Comparison of ENCODE assay signal across 23 cellular contexts in the genomic region with DNA sequence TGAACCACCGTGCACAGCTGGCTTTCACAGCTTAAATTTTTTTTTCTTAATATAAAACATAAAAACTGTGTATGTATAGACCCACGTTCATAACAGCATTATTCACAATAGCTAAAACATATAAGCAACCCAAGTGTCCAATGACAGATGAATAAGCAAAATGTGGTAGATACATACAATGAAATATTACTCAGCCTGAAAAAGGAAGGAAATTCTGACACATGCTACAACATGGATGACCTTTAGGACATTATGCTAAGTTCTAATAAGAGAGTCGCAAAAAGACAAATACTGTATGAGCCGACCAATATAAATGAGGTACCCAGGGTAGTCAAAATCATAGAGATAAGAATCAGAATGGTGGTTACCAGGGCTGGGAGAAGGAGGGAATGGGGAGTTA. TPM values are rescaled to one million over a fixed set of nuclear protein-coding genes. Genes with fewer than 3 reads are reported as not detected.
DNase-seq lines count a peak whose midpoint lies in the region; ATAC-seq, FAIRE-seq and TF ChIP-seq lines count a peak whose summit lies in the region.
"Had no signal": no experiment of that assay in that cellular context is flagged by ENCODE, and none has a peak within 500 bp of the region (broad histone marks: within the 10 kb centered on the region; RNA-seq: fewer than 3 reads in every experiment).

No MANE protein-coding gene starts in this region.

- peak overlapping the region in 6 of 11 experiments; percentile 55 to 76 (median 68); a peak in 8 of 22 replicates for H3K27ac ChIP-seq in BLaER1 treated with 17β-estradiol and CSF1 and Interleukin-3, amounts not matched to agents 10 nM and 100 nM
- H3K27ac ChIP-seq in K562 (ENCODE audit: extremely low read depth, low read depth, low read length), result no peak overlapping the region
- H3K27ac ChIP-seq: pancreas, thoracic aorta had no signal

- peaks cover under 1 to 31% (median 20%) of the 10 kb centered on the region in 11 experiments; a peak in 21 of 22 replicates for H3K36me3 ChIP-seq in BLaER1 treated with 17β-estradiol and CSF1 and Interleukin-3, amounts not matched to agents 10 nM and 100 nM
- H3K36me3 ChIP-seq in Loucy (ENCODE audit: insufficient read depth, low read length), result peaks cover 8% of the 10 kb centered on the region; the same call in 1 of the 2 replicates
- no peaks in the 10 kb centered on the region; the same call in 2 of the 3 replicates for H3K36me3 ChIP-seq in K562 (ENCODE audit: control insufficient read depth, insufficient read depth, low read length)
- H3K36me3 ChIP-seq: pancreas, thoracic aorta had no signal

- no peaks in the 10 kb centered on the region for H3K9me2 ChIP-seq in Loucy (replicated peaks; ENCODE audit: low read depth, low read length)

- peak overlapping the region; percentile 85 to 100 (median 96); a peak in 21 of 22 replicates for H3K4me2 ChIP-seq in BLaER1 treated with 17β-estradiol and CSF1 and Interleukin-3, amounts not matched to agents 10 nM and 100 nM
- H3K4me2 ChIP-seq in Loucy (ENCODE audit: low read depth, low read length, poor library complexity, severe bottlenecking), result peak overlapping the region; percentile 93
- H3K4me2 ChIP-seq in K562 (ENCODE audit: insufficient read depth, low read length), result no peak overlapping the region

- FAIRE-seq in K562 (lab: Jason Lieb, UNC), result no peak
- FAIRE-seq: colon, GM12892, HTR-8/SVneo, pancreas had no signal

- H3K79me2 ChIP-seq in Loucy (ENCODE audit: insufficient read depth, low read length) (peaks cover 96% of the 10 kb centered on the region), K562 (ENCODE audit: control insufficient read depth, insufficient read depth, low read length) (peaks cover 36% of the 10 kb centered on the region; the same call in 2 of the 3 replicates)

- H3K4me3 Mint-ChIP-seq in T-helper 2 cell treated with Interferon-gamma antibody and Interleukin-4, amounts not matched to agents 5 μg/mL and 100 μg/mL, for 36 hours, result no peak overlapping the region

- H3K9me3 Mint-ChIP-seq in T-helper 2 cell treated with Interferon-gamma antibody and Interleukin-4, amounts not matched to agents 5 μg/mL and 100 μg/mL, for 36 hours, result no peaks in the 10 kb centered on the region
- H3K9me3 Mint-ChIP-seq: activated B cell treated with CpG ODN at 0.5 μM for 24 hours; stimulated activated naive B cell treated with anti-CD40 and anti-IgM and Interleukin-4, amounts not matched to agents 10 μg/mL and 1 μg/mL and 100 μg/mL, for 72 hours had no signal

- no peak for TF ChIP-seq POLR2A in K562 (conservative IDR thresholded peaks at IDR 0.05)

- peaks cover 0 to 54% (median 10%) of the 10 kb centered on the region in 11 experiments; a peak in 12 of 22 replicates for H4K20me1 ChIP-seq in BLaER1 treated with 17β-estradiol and CSF1 and Interleukin-3, amounts not matched to agents 10 nM and 100 nM
- H4K20me1 ChIP-seq in Loucy (ENCODE audit: insufficient read depth, low read length, poor library complexity, severe bottlenecking), result peaks cover 13% of the 10 kb centered on the region
- H4K20me1 ChIP-seq in K562 (replicated peaks; ENCODE audit: control insufficient read depth, insufficient read depth, low read length), result no peaks in the 10 kb centered on the region

- no peak for ATAC-seq in K562
- ATAC-seq: left colon, mucosa of descending colon, pancreas had no signal

- TF ChIP-seq RAD21 in K562 (CRISPR knock-in tag; conservative IDR thresholded peaks at IDR 0.05 in 1 of 2, IDR thresholded peaks at IDR 0.05 in 1 of 2), result no peak

- no peaks in the 10 kb centered on the region for H3K27me3 ChIP-seq in BLaER1 treated with 17β-estradiol and CSF1 and Interleukin-3, amounts not matched to agents 10 nM and 100 nM
- no peaks in the 10 kb centered on the region for H3K27me3 ChIP-seq in Loucy (ENCODE audit: insufficient read depth, low read length, poor library complexity, severe bottlenecking)
- no peaks in the 10 kb centered on the region for H3K27me3 ChIP-seq in K562 (ENCODE audit: control insufficient read depth in 2 of 2, insufficient read depth in 2 of 2, low read length in 2 of 2)
- H3K27me3 ChIP-seq: pancreas had no signal

- 81% methylated on average over 4 of the region's 4 CpGs for WGBS in K562 (ENCODE audit: insufficient coverage, low coverage, missing lambda C conversion rate)

- H3K36me3 Mint-ChIP-seq in T-helper 2 cell treated with Interferon-gamma antibody and Interleukin-4, amounts not matched to agents 5 μg/mL and 100 μg/mL, for 36 hours (ENCODE audit: low read depth), result peaks cover 8% of the 10 kb centered on the region

- peak overlapping the region in 6 of 11 experiments; percentile 35 to 79 (median 70); a peak in 8 of 22 replicates for H3K9ac ChIP-seq in BLaER1 treated with 17β-estradiol and CSF1 and Interleukin-3, amounts not matched to agents 10 nM and 100 nM
- H3K9ac ChIP-seq in Loucy (ENCODE audit: low read depth, low read length, poor library complexity, severe bottlenecking) (peak overlapping the region; percentile 82), K562 (ENCODE audit: insufficient read depth in 1 of 2, low read depth in 2 of 2, low read length in 2 of 2) (no peak overlapping the region)

- POLR2A ChIA-PET in K562 (lab: Yijun Ruan, JAX), result interaction anchor here (2.2 to 4.9 kb wide), 2 partner anchors 10 to 11 kb away, joined by 12 to 46 read pairs; no protein-coding TSS in a partner anchor

- H2AFZ ChIP-seq in Loucy (ENCODE audit: low read length), result no peak overlapping the region
- H2AFZ ChIP-seq in K562 (ENCODE audit: low read depth, low read length), result no peak overlapping the region

- TF ChIP-seq CTCF in Loucy (conservative IDR thresholded peaks at IDR 0.05; ENCODE audit: low read length) (no peak), K562 (IDR thresholded peaks at IDR 0.05 in 2 of 3, conservative IDR thresholded peaks at IDR 0.05 in 1 of 3; ENCODE audit: insufficient read depth in 2 of 3, low read depth in 1 of 3, low read length in 3 of 3) (no peak)

- no peak for DNase-seq in T-helper 2 cell treated with Interferon-gamma antibody and Interleukin-4, amounts not matched to agents 5 μg/mL and 100 μg/mL, for 36 hours (ENCODE audit: low spot score)
- DNase-seq in T-helper 2 cell (no peak), K562 (ENCODE audit: extremely low read depth in 1 of 4, low spot score in 3 of 4) (no peak), amniotic stem cell (lab: John Stamatoyannopoulos, UW) (no peak), NCI-H446 treated with DMSO at 0.1 percent for 48 hours (lab: John Stamatoyannopoulos, UW) (no peak), AG08395 (ENCODE audit: low spot score) (no peak)
- DNase-seq: 8988T; activated B cell treated with CpG ODN at 0.5 μM for 24 hours; anterior cingulate cortex; left colon; mammary epithelial cell; mucosa of descending colon; NCI-H1092 treated with DMSO at 0.1 percent for 48 hours; NCI-H1694 treated with DMSO at 0.1 percent for 48 hours; pancreas; retina; stimulated activated naive B cell treated with anti-CD40 and anti-IgM and Interleukin-4, amounts not matched to agents 10 μg/mL and 1 μg/mL and 100 μg/mL, for 72 hours had no signal

- no TSS peak for BruUV-seq in K562 (replicated peaks; lab: Mats Ljungman, UMichigan)

- in situ Hi-C loops in K562 (cut with MboI), result no loop called here

- H3K4me1 Mint-ChIP-seq in T-helper 2 cell treated with Interferon-gamma antibody and Interleukin-4, amounts not matched to agents 5 μg/mL and 100 μg/mL, for 36 hours (ENCODE audit: low read depth), result peaks cover 24% of the 10 kb centered on the region

- CTCF ChIA-PET in K562 (lab: Yijun Ruan, JAX; ENCODE audit: low intra/inter-chr PET ratio), result no interaction called here

- H3K4me1 ChIP-seq in BLaER1 treated with 17β-estradiol and CSF1 and Interleukin-3, amounts not matched to agents 10 nM and 100 nM, result peaks cover 51 to 68% (median 55%) of the 10 kb centered on the region in 10 experiments
- peaks cover 45% of the 10 kb centered on the region for H3K4me1 ChIP-seq in Loucy (ENCODE audit: insufficient read depth, low read length, poor library complexity, severe bottlenecking)
- peaks cover 33 to 41% of the 10 kb centered on the region in 2 experiments for H3K4me1 ChIP-seq in K562 (replicated peaks in 1 of 2; ENCODE audit: control insufficient read depth in 2 of 2, insufficient read depth in 2 of 2, low read length in 2 of 2)

- no peaks in the 10 kb centered on the region for H3K9me3 ChIP-seq in BLaER1 treated with 17β-estradiol and CSF1 and Interleukin-3, amounts not matched to agents 10 nM and 100 nM (replicated peaks in 1 of 11)
- no peaks in the 10 kb centered on the region for H3K9me3 ChIP-seq in Loucy (ENCODE audit: insufficient read depth, low read depth, low read length)
- H3K9me3 ChIP-seq in K562 (replicated peaks; ENCODE audit: control insufficient read depth, insufficient read depth, low read depth, low read length), result no peaks in the 10 kb centered on the region
- H3K9me3 ChIP-seq: mucosa of descending colon, pancreas, thoracic aorta had no signal

- H3F3A ChIP-seq in Loucy (ENCODE audit: low read depth), result peaks cover 3% of the 10 kb centered on the region; the same call in 1 of the 2 replicates

- no peak for TF ChIP-seq EP300 in K562 (IDR thresholded peaks at IDR 0.05; ENCODE audit: low read length)

- peak overlapping the region in 2 of 10 experiments; percentile 30 to 37; a peak in 1 of 20 replicates for H3K4me3 ChIP-seq in BLaER1 treated with 17β-estradiol and CSF1 and Interleukin-3, amounts not matched to agents 10 nM and 100 nM
- H3K4me3 ChIP-seq in Loucy (ENCODE audit: low read length, poor library complexity, severe bottlenecking) (peak overlapping the region; percentile 82), K562 (no peak overlapping the region)
- H3K4me3 ChIP-seq: mucosa of descending colon, pancreas, thoracic aorta had no signal

- no peaks in the 10 kb centered on the region for H3K27me3 Mint-ChIP-seq in T-helper 2 cell treated with Interferon-gamma antibody and Interleukin-4, amounts not matched to agents 5 μg/mL and 100 μg/mL, for 36 hours (ENCODE audit: low read depth)
- H3K27me3 Mint-ChIP-seq: activated B cell treated with CpG ODN at 0.5 μM for 24 hours; stimulated activated naive B cell treated with anti-CD40 and anti-IgM and Interleukin-4, amounts not matched to agents 10 μg/mL and 1 μg/mL and 100 μg/mL, for 72 hours had no signal

- H3K27ac Mint-ChIP-seq in T-helper 2 cell treated with Interferon-gamma antibody and Interleukin-4, amounts not matched to agents 5 μg/mL and 100 μg/mL, for 36 hours, result peak overlapping the region; percentile 51
- H3K27ac Mint-ChIP-seq: activated B cell treated with CpG ODN at 0.5 μM for 24 hours had no signal

- H3K9me1 ChIP-seq in K562 (ENCODE audit: control insufficient read depth, insufficient read depth, low read length), result no peaks in the 10 kb centered on the region

- intact Hi-C loops in K562 (cut with micrococcal nuclease), result no loop called here

RNA-seq across cellular contexts. Expression of a gene that starts 13.8 kb away (rescaled TPM):
- total RNA-seq in K562 (2011; cell fraction: chromatin; rRNA removed; ENCODE audit: low replicate concordance), result 30.4 and 53.6 TPM in 2 replicates
- 21.0 and 21.6 TPM in 2 replicates for total RNA-seq in K562 (2011; cell fraction: nucleolus; rRNA removed)
- total RNA-seq in K562 (2011; cell fraction: nucleoplasm; rRNA removed), result 32.7 and 52.1 TPM in 2 replicates
- total RNA-seq in K562 (2014; rRNA removed) (45.3 and 46.7 TPM in 2 replicates), K562 (2014; rRNA removed; fragmentation: Illumina TruSeq; extraction: Trizol) (70.8 and 81.3 TPM in 2 replicates), K562 (2015; rRNA removed; fragmentation: Illumina TruSeq; extraction: Trizol) (44.3 and 53.0 TPM in 2 replicates), K562 (2021) (74.2 and 76.9 TPM in 2 replicates)
- polyA plus RNA-seq in K562 (2011; rRNA removed) (35.4 and 55.0 TPM in 2 replicates), K562 (2014; fragmentation: Illumina TruSeq; extraction: Trizol) (43.9 and 46.5 TPM in 2 replicates), K562 (2014; fragmentation: Nextera tagmentation; extraction: Ambion mirVana) (10 to 100 TPM; 20.8 to 21.0 TPM), K562 (2014; rRNA removed) (28.8 and 29.0 TPM in 2 replicates)
- 16.4 TPM in 2 replicates for polyA plus RNA-seq in K562 (2011; cell fraction: cytosol; rRNA removed)
- 22.7 and 24.9 TPM in 2 replicates for polyA plus RNA-seq in K562 (2011; cell fraction: nucleus; rRNA removed)
- polyA plus RNA-seq in K562 (2012), result 44.5 and 48.2 TPM in 2 replicates
- polyA minus RNA-seq in K562 (2011; rRNA and poly(A)+ RNA removed), result 33.4 and 50.0 TPM in 2 replicates
- polyA minus RNA-seq in K562 (2011; cell fraction: cytosol; rRNA and poly(A)+ RNA removed), result 21.0 and 27.0 TPM in 2 replicates
- 11.6 and 19.1 TPM in 2 replicates for polyA minus RNA-seq in K562 (2011; cell fraction: nucleus; rRNA and poly(A)+ RNA removed)

Comparison
In these comparisons a context has a peak if more than half of its experiments do, and no peak if none do; other contexts are left out.
1. H3K9ac ChIP-seq: peak in BLaER1 treated with 17β-estradiol and CSF1 and Interleukin-3, amounts not matched to agents 10 nM and 100 nM (6 of 11) and Loucy (single experiment); none in K562 (0 of 2).